ENCODE assay signal across 1 cellular context in the genomic region with DNA sequence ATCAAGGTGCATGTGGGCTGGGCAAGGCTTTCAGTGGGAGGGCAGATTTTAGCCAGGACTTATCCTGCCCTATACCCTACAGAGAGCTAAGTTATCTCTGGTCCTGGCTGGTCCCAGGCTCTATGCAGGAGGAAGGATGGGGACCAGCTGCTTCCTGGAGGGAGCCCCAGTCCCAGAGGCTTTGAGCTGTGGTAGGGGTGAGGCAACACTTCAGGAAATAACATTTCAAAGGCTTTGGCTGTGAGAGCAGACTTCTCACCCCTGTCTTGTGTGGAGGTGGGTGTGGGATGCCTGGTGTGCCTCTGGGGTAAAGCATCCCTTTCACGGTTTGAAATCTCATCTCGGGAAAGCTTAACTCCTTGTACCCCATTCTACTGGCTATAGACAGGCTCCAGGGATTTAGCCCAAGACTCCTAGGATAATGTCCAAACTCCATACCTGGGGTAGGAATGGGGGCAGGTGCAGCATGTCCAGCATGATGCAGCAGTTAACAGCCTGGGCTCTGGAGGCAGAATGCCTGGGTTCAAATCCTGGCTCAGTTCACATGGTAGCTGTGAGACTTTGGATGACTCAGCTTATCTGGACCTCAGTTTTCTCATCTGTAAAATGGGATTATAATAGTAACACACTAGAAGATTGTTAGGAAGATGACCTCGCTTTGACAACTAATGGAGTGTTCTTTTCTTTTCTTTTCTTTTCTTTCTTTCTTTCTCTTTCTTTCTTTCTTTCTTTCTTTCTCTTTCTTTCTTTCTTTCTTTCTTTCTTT.
TF ChIP-seq lines count a peak whose summit lies in the region.

No MANE protein-coding gene starts in this region.

TF ChIP-seq in GM23338, 12 proteins besides CTCF, POLR2A, EP300 and RAD21 (continued from another document):
- TF ChIP-seq, protein P1, sequence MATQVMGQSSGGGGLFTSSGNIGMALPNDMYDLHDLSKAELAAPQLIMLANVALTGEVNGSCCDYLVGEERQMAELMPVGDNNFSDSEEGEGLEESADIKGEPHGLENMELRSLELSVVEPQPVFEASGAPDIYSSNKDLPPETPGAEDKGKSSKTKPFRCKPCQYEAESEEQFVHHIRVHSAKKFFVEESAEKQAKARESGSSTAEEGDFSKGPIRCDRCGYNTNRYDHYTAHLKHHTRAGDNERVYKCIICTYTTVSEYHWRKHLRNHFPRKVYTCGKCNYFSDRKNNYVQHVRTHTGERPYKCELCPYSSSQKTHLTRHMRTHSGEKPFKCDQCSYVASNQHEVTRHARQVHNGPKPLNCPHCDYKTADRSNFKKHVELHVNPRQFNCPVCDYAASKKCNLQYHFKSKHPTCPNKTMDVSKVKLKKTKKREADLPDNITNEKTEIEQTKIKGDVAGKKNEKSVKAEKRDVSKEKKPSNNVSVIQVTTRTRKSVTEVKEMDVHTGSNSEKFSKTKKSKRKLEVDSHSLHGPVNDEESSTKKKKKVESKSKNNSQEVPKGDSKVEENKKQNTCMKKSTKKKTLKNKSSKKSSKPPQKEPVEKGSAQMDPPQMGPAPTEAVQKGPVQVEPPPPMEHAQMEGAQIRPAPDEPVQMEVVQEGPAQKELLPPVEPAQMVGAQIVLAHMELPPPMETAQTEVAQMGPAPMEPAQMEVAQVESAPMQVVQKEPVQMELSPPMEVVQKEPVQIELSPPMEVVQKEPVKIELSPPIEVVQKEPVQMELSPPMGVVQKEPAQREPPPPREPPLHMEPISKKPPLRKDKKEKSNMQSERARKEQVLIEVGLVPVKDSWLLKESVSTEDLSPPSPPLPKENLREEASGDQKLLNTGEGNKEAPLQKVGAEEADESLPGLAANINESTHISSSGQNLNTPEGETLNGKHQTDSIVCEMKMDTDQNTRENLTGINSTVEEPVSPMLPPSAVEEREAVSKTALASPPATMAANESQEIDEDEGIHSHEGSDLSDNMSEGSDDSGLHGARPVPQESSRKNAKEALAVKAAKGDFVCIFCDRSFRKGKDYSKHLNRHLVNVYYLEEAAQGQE (IDR thresholded peaks at IDR 0.05; ENCODE audit: unreplicated experiment): no peak
- TF ChIP-seq, protein P2, sequence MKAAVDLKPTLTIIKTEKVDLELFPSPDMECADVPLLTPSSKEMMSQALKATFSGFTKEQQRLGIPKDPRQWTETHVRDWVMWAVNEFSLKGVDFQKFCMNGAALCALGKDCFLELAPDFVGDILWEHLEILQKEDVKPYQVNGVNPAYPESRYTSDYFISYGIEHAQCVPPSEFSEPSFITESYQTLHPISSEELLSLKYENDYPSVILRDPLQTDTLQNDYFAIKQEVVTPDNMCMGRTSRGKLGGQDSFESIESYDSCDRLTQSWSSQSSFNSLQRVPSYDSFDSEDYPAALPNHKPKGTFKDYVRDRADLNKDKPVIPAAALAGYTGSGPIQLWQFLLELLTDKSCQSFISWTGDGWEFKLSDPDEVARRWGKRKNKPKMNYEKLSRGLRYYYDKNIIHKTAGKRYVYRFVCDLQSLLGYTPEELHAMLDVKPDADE (IDR thresholded peaks at IDR 0.05): no peak
